In genomic region chr7:139674752-139675126, GRCh38 we compare ENCODE assay signal across 21 cellular contexts.
DNase-seq lines count a peak whose midpoint lies in the region; ATAC-seq lines count a peak whose summit lies in the region.
"Had no signal": no experiment of that assay in that cellular context is flagged by ENCODE, and none has a peak within 500 bp of the region (broad histone marks: within the 10 kb centered on the region; RNA-seq: fewer than 3 reads in every experiment).

No MANE protein-coding gene starts in this region.

- no peak overlapping the region for H3K9ac ChIP-seq in subcutaneous abdominal adipose tissue (ENCODE audit: low read length in 5 of 5)

- H3K4me3 ChIP-seq in subcutaneous abdominal adipose tissue (ENCODE audit: low read depth in 1 of 5, low read length in 5 of 5), result no peak overlapping the region
- H3K4me3 ChIP-seq: coronary artery, GM23338, hepatocyte, suprapubic skin had no signal

- H3K4me1 ChIP-seq in subcutaneous abdominal adipose tissue (ENCODE audit: control insufficient read depth in 5 of 5, insufficient read depth in 5 of 5, low read length in 5 of 5), result peaks cover 3 to 17% (median 8%) of the 10 kb centered on the region in 5 donors
- H3K4me1 ChIP-seq: suprapubic skin had no signal

- H3K36me3 ChIP-seq in subcutaneous abdominal adipose tissue (ENCODE audit: control insufficient read depth in 5 of 5, insufficient read depth in 5 of 5, low read length in 5 of 5), result peaks cover 0 to 8% (median 0%) of the 10 kb centered on the region in 5 donors
- H3K36me3 ChIP-seq: suprapubic skin had no signal

- peak overlapping the region; percentile 35 for H3K27ac ChIP-seq in subcutaneous abdominal adipose tissue (ENCODE audit: low read depth, low read length)
- H3K27ac ChIP-seq: coronary artery, hepatocyte, RWPE1, suprapubic skin had no signal

- DNase-seq in activated naive CD8-positive, alpha-beta T cell treated with anti-CD3 and anti-CD28 coated beads, Interleukin-2, amount 50 U/mL, for 24 hours, result no peak
- DNase-seq in left lobe of liver (ENCODE audit: low spot score) (peak; percentile 33), G401 (ENCODE audit: low spot score) (no peak)
- DNase-seq in stimulated activated CD4-positive, alpha-beta T cell treated with anti-CD3 and anti-CD28 coated beads, Interleukin-4, amount 100 ng/mL, for 4 hours, result no peak
- DNase-seq: activated CD4-positive, alpha-beta T cell treated with anti-CD3 and anti-CD28 coated beads, Interleukin-2, amount 10 ng/mL, durations not matched to agents 7 days and 5 days; activated naive CD4-positive, alpha-beta T cell treated with Interleukin-2 at 50 U/mL for 16 hours; CD8-positive, alpha-beta memory T cell; KG1; NCI-H2081; NCI-H524; stimulated activated CD8-positive, alpha-beta memory T cell treated with anti-CD3 and anti-CD28 coated beads, Interleukin-4, amount 100 ng/mL, for 48 hours had no signal

- H3K27me3 Mint-ChIP-seq in activated naive CD8-positive, alpha-beta T cell, result no peaks in the 10 kb centered on the region
- no peaks in the 10 kb centered on the region for H3K27me3 Mint-ChIP-seq in activated naive CD8-positive, alpha-beta T cell treated with anti-CD3 and anti-CD28 coated beads, Interleukin-2, amount 50 U/mL, for 24 hours
- no peaks in the 10 kb centered on the region for H3K27me3 Mint-ChIP-seq in activated T-helper 17 cell treated with anti-CD3 and anti-CD28 coated beads, Interleukin-2, amount 50 U/mL, for 72 hours
- H3K27me3 Mint-ChIP-seq: activated CD4-positive, alpha-beta T cell treated with anti-CD3 and anti-CD28 coated beads, Interleukin-2, amount 10 ng/mL, durations not matched to agents 7 days and 5 days; CD8-positive, alpha-beta memory T cell had no signal

- H3K27ac Mint-ChIP-seq in activated naive CD8-positive, alpha-beta T cell, result peak overlapping the region; percentile 1
- H3K27ac Mint-ChIP-seq in activated naive CD8-positive, alpha-beta T cell treated with anti-CD3 and anti-CD28 coated beads, Interleukin-2, amount 50 U/mL, for 24 hours, result no peak overlapping the region
- peak overlapping the region; percentile 71 for H3K27ac Mint-ChIP-seq in activated T-helper 17 cell treated with anti-CD3 and anti-CD28 coated beads, Interleukin-2, amount 50 U/mL, for 72 hours
- H3K27ac Mint-ChIP-seq: CD8-positive, alpha-beta memory T cell; GM23338; mesothelial cell of epicardium had no signal

- H3K4me1 Mint-ChIP-seq in activated naive CD8-positive, alpha-beta T cell (ENCODE audit: low read depth), result peaks cover 26% of the 10 kb centered on the region
- peaks cover 64% of the 10 kb centered on the region for H3K4me1 Mint-ChIP-seq in activated naive CD8-positive, alpha-beta T cell treated with anti-CD3 and anti-CD28 coated beads, Interleukin-2, amount 50 U/mL, for 24 hours
- peaks cover 32% of the 10 kb centered on the region for H3K4me1 Mint-ChIP-seq in activated T-helper 17 cell treated with anti-CD3 and anti-CD28 coated beads, Interleukin-2, amount 50 U/mL, for 72 hours

- H3K4me3 Mint-ChIP-seq in activated naive CD8-positive, alpha-beta T cell, result no peak overlapping the region
- H3K4me3 Mint-ChIP-seq in activated naive CD8-positive, alpha-beta T cell treated with anti-CD3 and anti-CD28 coated beads, Interleukin-2, amount 50 U/mL, for 24 hours, result no peak overlapping the region
- H3K4me3 Mint-ChIP-seq in activated T-helper 17 cell treated with anti-CD3 and anti-CD28 coated beads, Interleukin-2, amount 50 U/mL, for 72 hours, result peak overlapping the region; percentile 51
- H3K4me3 Mint-ChIP-seq: activated CD4-positive, alpha-beta T cell treated with anti-CD3 and anti-CD28 coated beads, Interleukin-2, amount 10 ng/mL, durations not matched to agents 7 days and 5 days; GM23338; mesothelial cell of epicardium had no signal

- peaks cover 6% of the 10 kb centered on the region for H3K36me3 Mint-ChIP-seq in activated naive CD8-positive, alpha-beta T cell
- peaks cover 13% of the 10 kb centered on the region for H3K36me3 Mint-ChIP-seq in activated naive CD8-positive, alpha-beta T cell treated with anti-CD3 and anti-CD28 coated beads, Interleukin-2, amount 50 U/mL, for 24 hours (ENCODE audit: low read depth)
- peaks cover 39% of the 10 kb centered on the region for H3K36me3 Mint-ChIP-seq in activated T-helper 17 cell treated with anti-CD3 and anti-CD28 coated beads, Interleukin-2, amount 50 U/mL, for 72 hours (ENCODE audit: low read depth)

- H3K9me3 Mint-ChIP-seq in activated naive CD8-positive, alpha-beta T cell (ENCODE audit: low read depth), result no peaks in the 10 kb centered on the region
- H3K9me3 Mint-ChIP-seq in activated naive CD8-positive, alpha-beta T cell treated with anti-CD3 and anti-CD28 coated beads, Interleukin-2, amount 50 U/mL, for 24 hours, result no peaks in the 10 kb centered on the region
- H3K9me3 Mint-ChIP-seq in activated T-helper 17 cell treated with anti-CD3 and anti-CD28 coated beads, Interleukin-2, amount 50 U/mL, for 72 hours, result no peaks in the 10 kb centered on the region
- H3K9me3 Mint-ChIP-seq: activated CD4-positive, alpha-beta T cell treated with anti-CD3 and anti-CD28 coated beads, Interleukin-2, amount 10 ng/mL, durations not matched to agents 7 days and 5 days; CD8-positive, alpha-beta memory T cell; GM23338; mesothelial cell of epicardium had no signal

- no peak for ATAC-seq in activated naive CD8-positive, alpha-beta T cell treated with anti-CD3 and anti-CD28 coated beads, Interleukin-2, amount 50 U/mL, for 24 hours
- no peak for ATAC-seq in activated T-helper 17 cell treated with anti-CD3 and anti-CD28 coated beads, Interleukin-2, amount 50 U/mL, for 72 hours (replicated peaks)
- peak; percentile 35 for ATAC-seq in left lobe of liver
- ATAC-seq in GM19455 (IDR thresholded peaks at IDR 0.05; ENCODE audit: unreplicated experiment), result no peak

- in situ Hi-C loops in G401 (cut with HindIII; ENCODE audit: low sequenced_read_pairs), result no loop called here

- H3K9me3 ChIP-seq in subcutaneous abdominal adipose tissue (ENCODE audit: control insufficient read depth in 5 of 5, low read length in 5 of 5), result no peaks in the 10 kb centered on the region
- H3K9me3 ChIP-seq: suprapubic skin had no signal

- no peaks in the 10 kb centered on the region for H3K27me3 ChIP-seq in subcutaneous abdominal adipose tissue (ENCODE audit: control insufficient read depth in 5 of 5, insufficient read depth in 4 of 5, low read length in 5 of 5)
- H3K27me3 ChIP-seq: hepatocyte, suprapubic skin had no signal
